13 cellular contexts compared by ENCODE assay signal in genomic region chr11:32830796-32831195, GRCh38. TPM values are rescaled to one million over a fixed set of nuclear protein-coding genes. Genes with fewer than 3 reads are reported as not detected.
DNase-seq lines count a peak whose midpoint lies in the region; ATAC-seq and TF ChIP-seq lines count a peak whose summit lies in the region.
"Had no signal": no experiment of that assay in that cellular context is flagged by ENCODE, and none has a peak within 500 bp of the region (broad histone marks: within the 10 kb centered on the region; RNA-seq: fewer than 3 reads in every experiment).

No MANE protein-coding gene starts in this region.

- H3K4me1 ChIP-seq in breast epithelium (no peaks in the 10 kb centered on the region), mononuclear cell (ENCODE audit: insufficient read depth, low read length) (peaks cover 20% of the 10 kb centered on the region), vagina (peaks cover 12% of the 10 kb centered on the region)

- intact Hi-C loops in breast epithelium (cut with DNase I; ENCODE audit: low total_unique reads), result loop anchor here (5.0 kb wide), 1 partner anchor 1337 kb away; no protein-coding TSS in a partner anchor
- intact Hi-C loops in vagina (cut with DNase I), result no loop called here

- peaks cover 24% of the 10 kb centered on the region for H3K27me3 Mint-ChIP-seq in activated naive CD4-positive, alpha-beta T cell treated with anti-CD3 and anti-CD28 coated beads, Interleukin-2, amount 50 U/mL, for 24 hours

- ATAC-seq in HG02870 (IDR thresholded peaks at IDR 0.05; ENCODE audit: unreplicated experiment), result no peak

- no peak for TF ChIP-seq CTCF in breast epithelium (IDR thresholded peaks at IDR 0.05)
- TF ChIP-seq CTCF in vagina (IDR thresholded peaks at IDR 0.05), result no peak

- H3K4me3 Mint-ChIP-seq in activated naive CD4-positive, alpha-beta T cell treated with anti-CD3 and anti-CD28 coated beads, Interleukin-2, amount 50 U/mL, for 24 hours, result peak overlapping the region; percentile 71

- H3K36me3 ChIP-seq in breast epithelium (no peaks in the 10 kb centered on the region), vagina (no peaks in the 10 kb centered on the region)
- H3K36me3 ChIP-seq: BLaER1 had no signal

- DNase-seq in activated naive CD4-positive, alpha-beta T cell (lab: John Stamatoyannopoulos, UW), result no peak
- DNase-seq in breast epithelium (ENCODE audit: low spot score in 2 of 2) (no peak), vagina (ENCODE audit: extremely low spot score in 2 of 2) (no peak), NCI-H446 treated with DMSO at 0.1 percent for 48 hours (lab: John Stamatoyannopoulos, UW) (no peak)
- no peak for DNase-seq in stimulated activated CD4-positive, alpha-beta T cell treated with anti-CD3 and anti-CD28 coated beads, Interleukin-15, amount 100 ng/mL, for 24 hours
- DNase-seq: HCEC 1CT; NCI-H2107; stimulated activated naive B cell treated with anti-CD40 and anti-IgM and Interleukin-4, amounts not matched to agents 10 μg/mL and 1 μg/mL and 100 μg/mL, for 72 hours had no signal

- H3K9me3 ChIP-seq in breast epithelium (no peaks in the 10 kb centered on the region), mononuclear cell (ENCODE audit: low read depth, low read length) (no peaks in the 10 kb centered on the region), vagina (no peaks in the 10 kb centered on the region)
- H3K9me3 ChIP-seq: BLaER1 had no signal

- TF ChIP-seq POLR2A in breast epithelium (IDR thresholded peaks at IDR 0.05) (no peak), vagina (IDR thresholded peaks at IDR 0.05) (no peak)

- H3K4me3 ChIP-seq in breast epithelium (peak overlapping the region in 2 of 3 donors; percentile 75 to 76), mononuclear cell (ENCODE audit: low read length) (peak overlapping the region; percentile 61), vagina (peak overlapping the region in 1 of 2 donors; percentile 66)

- no peak overlapping the region for H3K27ac Mint-ChIP-seq in activated naive CD4-positive, alpha-beta T cell treated with anti-CD3 and anti-CD28 coated beads, Interleukin-2, amount 50 U/mL, for 24 hours

- H3K36me3 Mint-ChIP-seq in activated naive CD4-positive, alpha-beta T cell treated with anti-CD3 and anti-CD28 coated beads, Interleukin-2, amount 50 U/mL, for 24 hours, result no peaks in the 10 kb centered on the region

- H3K27me3 ChIP-seq in breast epithelium (no peaks in the 10 kb centered on the region), mononuclear cell (ENCODE audit: insufficient read depth, low read length) (peaks cover 7% of the 10 kb centered on the region), vagina (no peaks in the 10 kb centered on the region)

- peaks cover 11% of the 10 kb centered on the region for H3K4me1 Mint-ChIP-seq in activated naive CD4-positive, alpha-beta T cell treated with anti-CD3 and anti-CD28 coated beads, Interleukin-2, amount 50 U/mL, for 24 hours

- H3K27ac ChIP-seq in breast epithelium, result no peak overlapping the region
- H3K27ac ChIP-seq in vagina, result peak overlapping the region; percentile 90
- H3K27ac ChIP-seq: BLaER1 had no signal

- no peaks in the 10 kb centered on the region for H3K9me3 Mint-ChIP-seq in activated naive CD4-positive, alpha-beta T cell treated with anti-CD3 and anti-CD28 coated beads, Interleukin-2, amount 50 U/mL, for 24 hours
- H3K9me3 Mint-ChIP-seq: stimulated activated naive B cell treated with anti-CD40 and anti-IgM and Interleukin-4, amounts not matched to agents 10 μg/mL and 1 μg/mL and 100 μg/mL, for 72 hours had no signal

RNA-seq across cellular contexts. Expression of gene PRRG4, which starts 1.1 kb away (rescaled TPM):
- total RNA-seq in breast epithelium (10 to 100 TPM in 1 of 3 donors, 1 to 10 TPM in 2; 2.2 to 25.5 (median 9.5) TPM), mononuclear cell (2.5 TPM), vagina (21.1 TPM)

RNA-seq across cellular contexts. Expression of gene CCDC73, which starts 36.3 kb away (rescaled TPM):
- total RNA-seq in breast epithelium, result under 1 TPM in 2 of 3 donors, not detected in 1; 0.15 to 0.33 TPM
- not detected for total RNA-seq in mononuclear cell
- total RNA-seq in vagina, result not detected
- total RNA-seq: SK-MEL-5 had no signal
